ENCODE assay signal across 10 cellular contexts in the genomic region with DNA sequence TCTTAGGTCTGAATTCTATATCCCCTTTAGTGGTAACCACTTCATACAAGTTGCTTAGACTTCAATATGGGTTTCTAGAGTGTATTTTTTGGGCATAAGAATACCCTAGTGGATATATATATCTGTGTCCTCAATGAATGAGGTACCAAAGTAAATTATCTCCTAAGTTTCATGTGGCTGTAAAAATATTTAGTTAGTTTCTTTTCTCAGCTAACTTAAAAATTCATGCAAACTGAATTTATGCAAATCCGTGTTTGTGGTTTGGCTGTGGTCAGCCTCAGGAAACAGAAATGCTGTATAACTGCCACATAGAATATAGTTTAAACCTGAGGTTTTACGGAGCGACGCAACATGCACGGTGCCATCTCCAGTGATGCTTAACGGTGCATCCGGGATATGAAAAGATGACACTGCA.
DNase-seq lines count a peak whose midpoint lies in the region; ATAC-seq and TF ChIP-seq lines count a peak whose summit lies in the region.
"Had no signal": no experiment of that assay in that cellular context is flagged by ENCODE, and none has a peak within 500 bp of the region (broad histone marks: within the 10 kb centered on the region; RNA-seq: fewer than 3 reads in every experiment).

No MANE protein-coding gene starts in this region.

- H4K20me1 ChIP-seq in SU-DHL-6 (ENCODE audit: low read depth, low read length) = no peaks in the 10 kb centered on the region

- H3F3A ChIP-seq in SU-DHL-6 (ENCODE audit: insufficient read depth) = no peaks in the 10 kb centered on the region

- no peak overlapping the region for H3K4me3 ChIP-seq in GM12864 (ENCODE audit: low read depth, low read length)
- peak overlapping the region; percentile 7 for H3K4me3 ChIP-seq in SU-DHL-6 (ENCODE audit: insufficient read depth, low read length, poor library complexity, severe bottlenecking)

- ATAC-seq in GM19468 (IDR thresholded peaks at IDR 0.05; ENCODE audit: extremely low read depth, unreplicated experiment) = peak; percentile 90
- ATAC-seq in HG03175 (IDR thresholded peaks at IDR 0.05; ENCODE audit: unreplicated experiment) = peak; percentile 89

- no peaks in the 10 kb centered on the region for H3K27me3 ChIP-seq in SU-DHL-6 (ENCODE audit: low read length)
- H3K27me3 ChIP-seq: neutrophil had no signal

- H3K79me2 ChIP-seq in SU-DHL-6 (ENCODE audit: insufficient read depth, low read length) = no peaks in the 10 kb centered on the region

- H3K4me2 ChIP-seq in SU-DHL-6 (ENCODE audit: low read depth, low read length, poor library complexity, severe bottlenecking) = peak overlapping the region; percentile 51

- no peak for TF ChIP-seq CTCF in GM12864 (IDR thresholded peaks at IDR 0.05; ENCODE audit: low read depth, low read length, missing control alignments)
- no peak for TF ChIP-seq CTCF in SU-DHL-6 (IDR thresholded peaks at IDR 0.05; ENCODE audit: insufficient read depth, low read length, poor library complexity, severe bottlenecking)

- H3K9me2 ChIP-seq in SU-DHL-6 (replicated peaks; ENCODE audit: insufficient read depth, low read length) = no peaks in the 10 kb centered on the region

- DNase-seq in GM12864 (ENCODE audit: low read depth) (peak; percentile 92), hypothalamus (lab: John Stamatoyannopoulos, UW) (no peak), AG08395 (ENCODE audit: low spot score) (no peak), amygdala (lab: John Stamatoyannopoulos, UW) (no peak)
- DNase-seq in activated CD4-positive, CD25-positive, alpha-beta regulatory T cell treated with anti-CD3 and anti-CD28 coated beads, Interleukin-2, amount 50 U/mL, for 72 hours = no peak
- DNase-seq: NCI-H1930 had no signal

- H3K27ac ChIP-seq in SU-DHL-6 (ENCODE audit: low read depth, low read length) = peak overlapping the region; percentile 55
- H3K27ac ChIP-seq: neutrophil had no signal

- no peak overlapping the region for H3K9ac ChIP-seq in SU-DHL-6 (ENCODE audit: low read length)

- H2AFZ ChIP-seq in SU-DHL-6 (ENCODE audit: low read depth, low read length, severe bottlenecking) = no peak overlapping the region

- H3K36me3 ChIP-seq in SU-DHL-6 (ENCODE audit: low read length) = no peaks in the 10 kb centered on the region
- H3K36me3 ChIP-seq: neutrophil had no signal

- H3K9me3 ChIP-seq in SU-DHL-6 (ENCODE audit: insufficient read depth, low read length) = no peaks in the 10 kb centered on the region
- H3K9me3 ChIP-seq: neutrophil had no signal
